ENCODE assay signal across 34 cellular contexts in genomic region chrX:37491686-37492085, GRCh38.
"Had no signal": no experiment of that assay in that cellular context is flagged by ENCODE, and none has a peak within 500 bp of the region (broad histone marks: within the 10 kb centered on the region; RNA-seq: fewer than 3 reads in every experiment).

No MANE protein-coding gene starts in this region.

- H3K36me3 ChIP-seq: MG63 had no signal

- H3K27me3 ChIP-seq: MG63 had no signal

- H3K4me3 ChIP-seq: MG63 had no signal

- H3K27ac ChIP-seq: KMS-11 had no signal

- H3K9me3 ChIP-seq: MG63 had no signal

- DNase-seq: Karpas-422, Kasumi-1, KG1, MG63, MM.1S, MV-4-11, NCI-H1048, NCI-H1092, NCI-H1092 treated with DMSO at 0.1 percent for 48 hours, NCI-H1105, NCI-H1105 treated with DMSO at 0.1 percent for 48 hours, NCI-H1417, NCI-H1417 treated with DMSO at 0.1 percent for 48 hours, NCI-H1436, NCI-H1436 treated with DMSO at 0.1 percent for 48 hours, NCI-H146, NCI-H1694, NCI-H1694 treated with DMSO at 0.1 percent for 48 hours, NCI-H187, NCI-H187 treated with DMSO at 0.1 percent for 48 hours, NCI-H1930, NCI-H2029, NCI-H2029 treated with DMSO at 0.1 percent for 48 hours, NCI-H2081, NCI-H2081 treated with DMSO at 0.1 percent for 48 hours, NCI-H2107, NCI-H2171, NCI-H2171 treated with DMSO at 0.1 percent for 48 hours, NCI-H2227 treated with DMSO at 0.1 percent for 48 hours, NCI-H226, NCI-H345, NCI-H446, NCI-H446 treated with DMSO at 0.1 percent for 48 hours had no signal
